In the genomic region with DNA sequence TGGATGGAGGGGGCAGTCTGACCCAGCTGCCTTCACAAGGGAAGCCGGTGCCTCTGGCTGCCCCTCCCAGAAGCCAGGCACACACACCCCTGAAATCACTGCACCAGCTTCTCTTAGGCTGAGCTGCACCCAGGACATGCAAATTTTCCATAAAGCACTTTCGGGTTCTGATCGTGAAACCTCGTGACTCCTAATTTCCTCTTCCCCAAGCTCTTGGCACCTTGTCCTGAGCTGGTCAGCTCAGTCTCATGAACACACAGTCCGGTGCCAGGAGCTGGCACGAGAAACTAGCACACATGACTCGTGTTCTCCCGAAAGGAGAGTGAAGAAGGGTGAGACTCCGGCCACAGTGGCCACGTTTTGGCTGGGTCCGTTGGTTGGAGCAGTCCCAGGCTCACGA, we compare ENCODE assay signal across 8 cellular contexts. TPM values are rescaled to one million over a fixed set of nuclear protein-coding genes. Genes with fewer than 3 reads are reported as not detected.
DNase-seq lines count a peak whose midpoint lies in the region; ATAC-seq and TF ChIP-seq lines count a peak whose summit lies in the region.

No MANE protein-coding gene starts in this region.

- H3K4me1 ChIP-seq in OCI-LY1 (ENCODE audit: insufficient read depth, low read length, severe bottlenecking) = peaks cover 66% of the 10 kb centered on the region

- 0 out of 2 replicates have a peak, but pooled peaks cover 3% of the 10 kb centered on the region for H3K79me2 ChIP-seq in OCI-LY1 (ENCODE audit: insufficient read depth, low read length)

- H2AFZ ChIP-seq in OCI-LY1 (ENCODE audit: low read length) = no peak overlapping the region

- H3K4me3 ChIP-seq in OCI-LY1 (ENCODE audit: low read depth, low read length, poor library complexity, severe bottlenecking) = peak overlapping the region; percentile 18

- TF ChIP-seq CTCF in OCI-LY1 (IDR thresholded peaks at IDR 0.05; ENCODE audit: low read length) (no peak), omental fat pad (IDR thresholded peaks at IDR 0.05) (no peak), RWPE1 (conservative IDR thresholded peaks at IDR 0.05; ENCODE audit: low read depth) (no peak)

- H4K20me1 ChIP-seq in OCI-LY1 (ENCODE audit: insufficient read depth, low read length) = no peaks in the 10 kb centered on the region

- H3K9ac ChIP-seq in OCI-LY1 (ENCODE audit: low read length) = no peak overlapping the region; the same call in 1 of the 2 replicates

- peak; percentile 63 for DNase-seq in AG08395 (ENCODE audit: low spot score)
- DNase-seq in fibroblast of peridontal ligament (ENCODE audit: extremely low read depth) = peak; percentile 63
- peak; percentile 69 for DNase-seq in omental fat pad (ENCODE audit: low spot score)
- no peak for DNase-seq in NCI-H2107 (lab: John Stamatoyannopoulos, UW)
- DNase-seq in NCI-H187 treated with DMSO at 0.1 percent for 48 hours (lab: John Stamatoyannopoulos, UW) = no peak
- no peak for DNase-seq in NCI-H774 (lab: John Stamatoyannopoulos, UW)
- DNase-seq in RWPE1 (ENCODE audit: low spot score) = no peak

- no peaks in the 10 kb centered on the region for H3F3A ChIP-seq in OCI-LY1 (ENCODE audit: insufficient read depth, low read length)

- CTCF ChIA-PET in RWPE1 (lab: Yijun Ruan, JAX) = interaction anchor here (0.7 to 4.9 kb wide), 2 partner anchors 19 to 68 kb away, joined by 5 to 42 read pairs; no protein-coding TSS in a partner anchor

- ATAC-seq in omental fat pad (ENCODE audit: low FRiP score) = peak; percentile 81

- POLR2A ChIA-PET in RWPE1 (lab: Yijun Ruan, JAX; ENCODE audit: low non-redundant PET) = no interaction called here

- peak overlapping the region; percentile 53 for H3K4me2 ChIP-seq in OCI-LY1 (ENCODE audit: low read length)

- H3K9me2 ChIP-seq in OCI-LY1 (ENCODE audit: low read depth, low read length) = no peaks in the 10 kb centered on the region

- H3K36me3 ChIP-seq in OCI-LY1 (ENCODE audit: insufficient read depth, low read length) = no peaks in the 10 kb centered on the region

- H3K9me3 ChIP-seq in OCI-LY1 (ENCODE audit: low read length) = no peaks in the 10 kb centered on the region

- no peaks in the 10 kb centered on the region for H3K27me3 ChIP-seq in OCI-LY1 (ENCODE audit: insufficient read depth, low read length)

- H3K27ac ChIP-seq in OCI-LY1 (ENCODE audit: low read depth, low read length, poor library complexity, severe bottlenecking) (peak overlapping the region; percentile 77), RWPE1 (no peak overlapping the region)

RNA-seq across cellular contexts. Expression of a gene that starts 9.0 kb away (rescaled TPM):
- total RNA-seq in omental fat pad = 10 to 100 TPM; 51.1 to 92.1 (median 75.8) TPM

Comparison
In these comparisons a context has a peak if more than half of its experiments do, and no peak if none do; other contexts are left out.
1. DNase-seq: peak in AG08395 (single experiment), fibroblast of peridontal ligament (single experiment) and omental fat pad (single experiment); none in NCI-H2107 (single experiment), NCI-H187 treated with DMSO at 0.1 percent for 48 hours (single experiment), NCI-H774 (single experiment) and RWPE1 (single experiment).